In genomic region chr11:119373917-119374631, GRCh38 we compare ENCODE assay signal across 1 cellular context.
TF ChIP-seq lines count a peak whose summit lies in the region.

No MANE protein-coding gene starts in this region.

TF ChIP-seq in HEK293, 187 proteins besides CTCF, POLR2A, EP300 and RAD21 (continued from another document):
- no peak for TF ChIP-seq TSHZ1 (tag by site-specific recombination; IDR thresholded peaks at IDR 0.05; ENCODE audit: borderline replicate concordance)
